14 cellular contexts compared by ENCODE assay signal in the genomic region with DNA sequence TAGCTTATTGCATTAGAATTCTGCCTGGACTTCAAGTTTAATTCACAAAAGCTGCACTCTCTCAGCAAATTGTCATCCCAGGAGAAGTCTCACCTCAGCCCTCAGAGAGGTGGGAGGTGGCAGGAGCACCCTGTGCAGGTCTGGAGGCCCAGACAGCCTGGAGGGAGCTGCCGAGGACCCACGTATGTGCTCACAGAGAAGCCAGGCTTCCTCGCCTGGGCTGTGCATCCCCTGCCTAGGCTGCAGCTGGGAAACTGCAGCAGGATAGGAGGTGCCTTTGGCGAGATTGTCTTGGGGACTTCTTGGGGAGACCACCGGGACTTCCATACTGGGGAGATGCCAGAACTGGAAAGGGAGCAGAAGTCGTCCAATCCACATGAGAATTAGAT. TPM values are rescaled to one million over a fixed set of nuclear protein-coding genes. Genes with fewer than 3 reads are reported as not detected.
A peak's percentile ranks its signal among the peaks of the same experiment; 100 is the strongest.
DNase-seq lines count a peak whose midpoint lies in the region; ATAC-seq and TF ChIP-seq lines count a peak whose summit lies in the region.
"Had no signal": no experiment of that assay in that cellular context is flagged by ENCODE, and none has a peak within 500 bp of the region (broad histone marks: within the 10 kb centered on the region; RNA-seq: fewer than 3 reads in every experiment).

No MANE protein-coding gene starts in this region.

- no peak overlapping the region for H3K27ac ChIP-seq in OCI-LY1 (ENCODE audit: low read depth, low read length, poor library complexity, severe bottlenecking)
- H3K27ac ChIP-seq: SK-N-MC had no signal

- no peaks in the 10 kb centered on the region for H3K79me2 ChIP-seq in OCI-LY1 (ENCODE audit: insufficient read depth, low read length)

- peak overlapping the region; percentile 69; the same call in 1 of the 2 replicates for H3K9ac ChIP-seq in OCI-LY1 (ENCODE audit: low read length)

- POLR2A ChIA-PET in activated CD4-positive, alpha-beta memory T cell treated with anti-CD3 and anti-CD28 coated beads, Interleukin-2, amount 10 ng/mL, durations not matched to agents 7 days and 5 days (lab: Charles Lee), result interaction anchor here (0.7 to 5.1 kb wide), 18 partner anchors 9 to 350 kb away, joined by 3 to 105 read pairs (median 6); a partner anchor contains a TSS
- POLR2A ChIA-PET in activated CD4-positive, alpha-beta memory T cell treated with anti-CD3 and anti-CD28 coated beads for 36 hours (lab: Charles Lee), result interaction anchor here (0.6 to 3.8 kb wide), 6 partner anchors 8 to 230 kb away, joined by 3 to 30 read pairs (median 4); a partner anchor contains a TSS

- H3K36me3 Mint-ChIP-seq in activated CD4-positive, alpha-beta memory T cell treated with anti-CD3 and anti-CD28 coated beads, Interleukin-2, amount 10 ng/mL, durations not matched to agents 7 days and 5 days (ENCODE audit: low read depth), result no peaks in the 10 kb centered on the region
- no peaks in the 10 kb centered on the region for H3K36me3 Mint-ChIP-seq in activated CD4-positive, alpha-beta memory T cell treated with anti-CD3 and anti-CD28 coated beads for 36 hours
- peaks cover 7% of the 10 kb centered on the region for H3K36me3 Mint-ChIP-seq in central memory CD8-positive, alpha-beta T cell (ENCODE audit: insufficient read depth)
- no peaks in the 10 kb centered on the region for H3K36me3 Mint-ChIP-seq in osteocyte (ENCODE audit: unreplicated experiment)

- H3F3A ChIP-seq in OCI-LY1 (ENCODE audit: insufficient read depth, low read length), result no peaks in the 10 kb centered on the region

- no peak for TF ChIP-seq CTCF in OCI-LY1 (IDR thresholded peaks at IDR 0.05; ENCODE audit: low read length)
- TF ChIP-seq CTCF in osteocyte (IDR thresholded peaks at IDR 0.05), result no peak

- H3K9me3 ChIP-seq in OCI-LY1 (ENCODE audit: low read length), result no peaks in the 10 kb centered on the region

- no peaks in the 10 kb centered on the region for H3K9me2 ChIP-seq in OCI-LY1 (ENCODE audit: low read depth, low read length)

- no peak overlapping the region for H3K4me3 ChIP-seq in OCI-LY1 (ENCODE audit: low read depth, low read length, poor library complexity, severe bottlenecking)

- H3K4me2 ChIP-seq in OCI-LY1 (ENCODE audit: low read length), result peak overlapping the region; percentile 95; the same call in 1 of the 2 replicates

- CTCF ChIA-PET in activated CD4-positive, alpha-beta memory T cell treated with anti-CD3 and anti-CD28 coated beads, Interleukin-2, amount 10 ng/mL, durations not matched to agents 7 days and 5 days (lab: Charles Lee), result interaction anchor here (0.7 to 4.3 kb wide), 11 partner anchors 9 to 253 kb away, joined by 3 to 82 read pairs (median 4); a partner anchor contains a TSS
- CTCF ChIA-PET in activated CD4-positive, alpha-beta memory T cell treated with anti-CD3 and anti-CD28 coated beads for 36 hours (lab: Charles Lee), result interaction anchor here (1.0 to 6.1 kb wide), 7 partner anchors 10 to 29 kb away, joined by 3 to 93 read pairs (median 10); a partner anchor contains a TSS

- H3K4me1 Mint-ChIP-seq in activated CD4-positive, alpha-beta memory T cell treated with anti-CD3 and anti-CD28 coated beads, Interleukin-2, amount 10 ng/mL, durations not matched to agents 7 days and 5 days, result peaks cover 41% of the 10 kb centered on the region
- peaks cover 16% of the 10 kb centered on the region for H3K4me1 Mint-ChIP-seq in activated CD4-positive, alpha-beta memory T cell treated with anti-CD3 and anti-CD28 coated beads for 36 hours (ENCODE audit: low read depth)
- peaks cover 23% of the 10 kb centered on the region for H3K4me1 Mint-ChIP-seq in central memory CD8-positive, alpha-beta T cell
- peaks cover 6% of the 10 kb centered on the region for H3K4me1 Mint-ChIP-seq in osteocyte (ENCODE audit: unreplicated experiment)

- H3K4me3 Mint-ChIP-seq in activated CD4-positive, alpha-beta memory T cell treated with anti-CD3 and anti-CD28 coated beads, Interleukin-2, amount 10 ng/mL, durations not matched to agents 7 days and 5 days, result peak overlapping the region; percentile 48
- no peak overlapping the region for H3K4me3 Mint-ChIP-seq in activated CD4-positive, alpha-beta memory T cell treated with anti-CD3 and anti-CD28 coated beads for 36 hours
- peak overlapping the region; percentile 83 for H3K4me3 Mint-ChIP-seq in central memory CD8-positive, alpha-beta T cell
- peak overlapping the region; percentile 15 for H3K4me3 Mint-ChIP-seq in osteocyte (ENCODE audit: unreplicated experiment)

- peaks cover 11% of the 10 kb centered on the region for H3K27me3 Mint-ChIP-seq in activated CD4-positive, alpha-beta memory T cell treated with anti-CD3 and anti-CD28 coated beads, Interleukin-2, amount 10 ng/mL, durations not matched to agents 7 days and 5 days
- H3K27me3 Mint-ChIP-seq in activated CD4-positive, alpha-beta memory T cell treated with anti-CD3 and anti-CD28 coated beads for 36 hours, result no peaks in the 10 kb centered on the region
- no peaks in the 10 kb centered on the region for H3K27me3 Mint-ChIP-seq in central memory CD8-positive, alpha-beta T cell
- peaks cover 53% of the 10 kb centered on the region for H3K27me3 Mint-ChIP-seq in osteocyte (ENCODE audit: unreplicated experiment)

- no peaks in the 10 kb centered on the region for H3K36me3 ChIP-seq in OCI-LY1 (ENCODE audit: insufficient read depth, low read length)

- intact Hi-C loops in activated CD4-positive, alpha-beta memory T cell treated with anti-CD3 and anti-CD28 coated beads for 36 hours (cut with micrococcal nuclease), result no loop called here

- 0 out of 2 replicates have a peak, but pooled peaks cover 7% of the 10 kb centered on the region for H3K27me3 ChIP-seq in OCI-LY1 (ENCODE audit: insufficient read depth, low read length)

- H3K9me3 Mint-ChIP-seq in activated CD4-positive, alpha-beta memory T cell treated with anti-CD3 and anti-CD28 coated beads, Interleukin-2, amount 10 ng/mL, durations not matched to agents 7 days and 5 days, result no peaks in the 10 kb centered on the region
- H3K9me3 Mint-ChIP-seq in activated CD4-positive, alpha-beta memory T cell treated with anti-CD3 and anti-CD28 coated beads for 36 hours, result no peaks in the 10 kb centered on the region
- no peaks in the 10 kb centered on the region for H3K9me3 Mint-ChIP-seq in central memory CD8-positive, alpha-beta T cell
- no peaks in the 10 kb centered on the region for H3K9me3 Mint-ChIP-seq in osteocyte (ENCODE audit: unreplicated experiment)

- H4K20me1 ChIP-seq in OCI-LY1 (ENCODE audit: insufficient read depth, low read length), result no peaks in the 10 kb centered on the region

- H2AFZ ChIP-seq in OCI-LY1 (ENCODE audit: low read length), result no peak overlapping the region

- no peak overlapping the region for H3K27ac Mint-ChIP-seq in activated CD4-positive, alpha-beta memory T cell treated with anti-CD3 and anti-CD28 coated beads, Interleukin-2, amount 10 ng/mL, durations not matched to agents 7 days and 5 days
- no peak overlapping the region for H3K27ac Mint-ChIP-seq in activated CD4-positive, alpha-beta memory T cell treated with anti-CD3 and anti-CD28 coated beads for 36 hours
- no peak overlapping the region for H3K27ac Mint-ChIP-seq in central memory CD8-positive, alpha-beta T cell (ENCODE audit: low read depth)
- H3K27ac Mint-ChIP-seq in osteocyte (ENCODE audit: unreplicated experiment), result no peak overlapping the region

- peaks cover 19% of the 10 kb centered on the region for H3K4me1 ChIP-seq in OCI-LY1 (ENCODE audit: insufficient read depth, low read length, severe bottlenecking)

- no peak for ATAC-seq in central memory CD8-positive, alpha-beta T cell (replicated peaks; ENCODE audit: extremely low read depth, poor library complexity, severe bottlenecking)
- ATAC-seq in HG03159 (IDR thresholded peaks at IDR 0.05; ENCODE audit: unreplicated experiment), result no peak

- no peak for DNase-seq in activated CD4-positive, alpha-beta memory T cell treated with anti-CD3 and anti-CD28 coated beads, Interleukin-2, amount 10 ng/mL, durations not matched to agents 7 days and 5 days
- DNase-seq in activated CD4-positive, alpha-beta memory T cell treated with anti-CD3 and anti-CD28 coated beads for 36 hours, result no peak
- DNase-seq in central memory CD8-positive, alpha-beta T cell (ENCODE audit: low spot score in 2 of 2), result no peak
- DNase-seq in osteocyte (ENCODE audit: extremely low spot score, unreplicated experiment) (no peak), SHP77 (lab: John Stamatoyannopoulos, UW) (no peak), NCI-H2227 treated with DMSO at 0.1 percent for 48 hours (lab: John Stamatoyannopoulos, UW) (no peak)
- DNase-seq: activated CD4-positive, alpha-beta T cell treated with anti-CD3 and anti-CD28 coated beads for 48 hours; amniotic stem cell; effector CD8-positive, alpha-beta T cell; left cardiac atrium; stimulated activated CD8-positive, alpha-beta memory T cell treated with anti-CD3 and anti-CD28 coated beads, Interleukin-4, amount 100 ng/mL, for 48 hours had no signal

RNA-seq across cellular contexts. Expression of a gene that starts 8.8 kb away (rescaled TPM):
- total RNA-seq in activated CD4-positive, alpha-beta memory T cell treated with anti-CD3 and anti-CD28 coated beads, Interleukin-2, amount 10 ng/mL, durations not matched to agents 7 days and 5 days, result not detected
- total RNA-seq in activated CD4-positive, alpha-beta memory T cell treated with anti-CD3 and anti-CD28 coated beads for 36 hours, result not detected
- not detected in 2 replicates for total RNA-seq in osteocyte
- total RNA-seq: left cardiac atrium had no signal

RNA-seq across cellular contexts. Expression of a gene that starts 14.0 kb away (rescaled TPM):
- total RNA-seq in activated CD4-positive, alpha-beta memory T cell treated with anti-CD3 and anti-CD28 coated beads, Interleukin-2, amount 10 ng/mL, durations not matched to agents 7 days and 5 days, result 10 to 100 TPM; 88.5 to 90.6 TPM
- total RNA-seq in activated CD4-positive, alpha-beta memory T cell treated with anti-CD3 and anti-CD28 coated beads for 36 hours, result 100 to 1,000 TPM; 118 to 125 TPM
- 66.0 and 75.1 TPM in 2 replicates for total RNA-seq in osteocyte

RNA-seq across cellular contexts. Expression of a gene that starts 28.3 kb away (rescaled TPM):
- total RNA-seq in activated CD4-positive, alpha-beta memory T cell treated with anti-CD3 and anti-CD28 coated beads, Interleukin-2, amount 10 ng/mL, durations not matched to agents 7 days and 5 days, result 1 to 10 TPM; 3.7 to 4.2 TPM
- under 1 TPM; 0.75 to 1.00 TPM for total RNA-seq in activated CD4-positive, alpha-beta memory T cell treated with anti-CD3 and anti-CD28 coated beads for 36 hours
- 0.31 and 0.35 TPM in 2 replicates for total RNA-seq in osteocyte

RNA-seq across cellular contexts. Expression of a gene that starts 34.4 kb away (rescaled TPM):
- 10 to 100 TPM; 94.1 to 98.2 TPM for total RNA-seq in activated CD4-positive, alpha-beta memory T cell treated with anti-CD3 and anti-CD28 coated beads, Interleukin-2, amount 10 ng/mL, durations not matched to agents 7 days and 5 days
- 10 to 100 TPM; 85.6 to 91.8 TPM for total RNA-seq in activated CD4-positive, alpha-beta memory T cell treated with anti-CD3 and anti-CD28 coated beads for 36 hours
- total RNA-seq in osteocyte, result 50.2 and 52.8 TPM in 2 replicates

RNA-seq across cellular contexts. Expression of a gene that starts 34.6 kb away (rescaled TPM):
- 1 to 10 TPM; 2.1 to 2.4 TPM for total RNA-seq in activated CD4-positive, alpha-beta memory T cell treated with anti-CD3 and anti-CD28 coated beads, Interleukin-2, amount 10 ng/mL, durations not matched to agents 7 days and 5 days
- total RNA-seq in activated CD4-positive, alpha-beta memory T cell treated with anti-CD3 and anti-CD28 coated beads for 36 hours, result 1 to 10 TPM; 1.2 to 1.9 TPM
- 1.2 and 1.9 TPM in 2 replicates for total RNA-seq in osteocyte
